Comparison of ENCODE assay signal across 21 cellular contexts in the genomic region with DNA sequence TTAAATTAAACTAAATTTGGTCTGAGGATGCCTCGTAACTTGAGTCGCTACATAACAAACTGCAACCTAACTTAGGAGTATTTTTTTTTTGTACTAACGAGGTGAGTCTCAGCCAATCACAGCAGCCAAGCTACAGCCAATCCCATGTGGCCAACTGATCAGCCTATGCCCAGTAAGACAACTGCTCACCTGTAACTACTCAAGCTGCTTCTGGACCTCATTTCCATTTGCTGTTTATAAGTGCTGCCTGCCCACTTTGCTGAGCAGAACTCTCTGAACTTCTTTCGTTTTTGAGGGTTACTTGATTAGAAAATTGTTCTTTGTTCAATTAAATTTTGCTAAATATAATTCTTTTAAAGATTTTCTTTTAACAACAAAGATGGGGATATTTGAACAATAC. TPM values are rescaled to one million over a fixed set of nuclear protein-coding genes. Genes with fewer than 3 reads are reported as not detected.
DNase-seq lines count a peak whose midpoint lies in the region; ATAC-seq and TF ChIP-seq lines count a peak whose summit lies in the region.
"Had no signal": no experiment of that assay in that cellular context is flagged by ENCODE, and none has a peak within 500 bp of the region (broad histone marks: within the 10 kb centered on the region; RNA-seq: fewer than 3 reads in every experiment).

No MANE protein-coding gene starts in this region.

- ATAC-seq in lower lobe of right lung = peak; percentile 55 to 57
- no peak for ATAC-seq in naive thymus-derived CD4-positive, alpha-beta T cell

- H3K4me1 ChIP-seq in BLaER1 treated with 17β-estradiol and CSF1 and Interleukin-3, amounts not matched to agents 10 nM and 100 nM = peaks cover 23 to 36% (median 31%) of the 10 kb centered on the region in 10 experiments
- no peaks in the 10 kb centered on the region for H3K4me1 ChIP-seq in lower lobe of right lung
- no peaks in the 10 kb centered on the region for H3K4me1 ChIP-seq in naive thymus-derived CD4-positive, alpha-beta T cell (ENCODE audit: control insufficient read depth in 2 of 2, insufficient read depth in 2 of 2, low read length in 2 of 2)
- H3K4me1 ChIP-seq: BE2C had no signal

- H3K4me3 ChIP-seq in BLaER1 treated with 17β-estradiol and CSF1 and Interleukin-3, amounts not matched to agents 10 nM and 100 nM = no peak overlapping the region
- H3K4me3 ChIP-seq in lower lobe of right lung = no peak overlapping the region
- no peak overlapping the region for H3K4me3 ChIP-seq in naive thymus-derived CD4-positive, alpha-beta T cell (ENCODE audit: low read length)
- H3K4me3 ChIP-seq: HAP-1, MG63 had no signal

- H3K4me1 Mint-ChIP-seq in endothelial cell (ENCODE audit: unreplicated experiment) = peaks cover 24% of the 10 kb centered on the region
- H3K4me1 Mint-ChIP-seq in naive thymus-derived CD4-positive, alpha-beta T cell = peaks cover 0 to 3% (median 0%) of the 10 kb centered on the region in 7 donors
- H3K4me1 Mint-ChIP-seq: CD4-positive, alpha-beta memory T cell had no signal

- DNase-seq in endothelial cell (ENCODE audit: low spot score) (no peak), lower lobe of right lung (no peak), NCI-H1436 treated with DMSO at 0.1 percent for 48 hours (lab: John Stamatoyannopoulos, UW) (no peak), NCI-H2107 treated with DMSO at 0.1 percent for 48 hours (lab: John Stamatoyannopoulos, UW; ENCODE audit: unreplicated experiment) (no peak)
- no peak for DNase-seq in naive thymus-derived CD4-positive, alpha-beta T cell
- DNase-seq: BE2C; Calu3; CD4-positive, alpha-beta memory T cell; DMS53; EL; IMR-90; Karpas-422; MG63; NCI-H1092; NCI-H446 treated with DMSO at 0.1 percent for 48 hours had no signal

- H3K36me3 ChIP-seq in BLaER1 treated with 17β-estradiol and CSF1 and Interleukin-3, amounts not matched to agents 10 nM and 100 nM = no peaks in the 10 kb centered on the region
- no peaks in the 10 kb centered on the region for H3K36me3 ChIP-seq in lower lobe of right lung
- H3K36me3 ChIP-seq in naive thymus-derived CD4-positive, alpha-beta T cell (ENCODE audit: control insufficient read depth in 2 of 3, insufficient read depth in 3 of 3, low read length in 3 of 3) = no peaks in the 10 kb centered on the region
- H3K36me3 ChIP-seq: BE2C, HAP-1, MG63 had no signal

- CTCF ChIA-PET in naive thymus-derived CD4-positive, alpha-beta T cell (lab: Charles Lee) = no interaction called here

- intact Hi-C loops in lower lobe of right lung (cut with DNase I) = no loop called here
- intact Hi-C loops in naive thymus-derived CD4-positive, alpha-beta T cell (cut with micrococcal nuclease) = no loop called here

- H3K9me3 ChIP-seq in BLaER1 treated with 17β-estradiol and CSF1 and Interleukin-3, amounts not matched to agents 10 nM and 100 nM (replicated peaks in 1 of 11) = no peaks in the 10 kb centered on the region; a peak in 1 of 22 replicates
- no peaks in the 10 kb centered on the region for H3K9me3 ChIP-seq in lower lobe of right lung
- H3K9me3 ChIP-seq in naive thymus-derived CD4-positive, alpha-beta T cell (ENCODE audit: control insufficient read depth in 2 of 3, low read length in 3 of 3) = no peaks in the 10 kb centered on the region
- H3K9me3 ChIP-seq: BE2C, HAP-1, MG63 had no signal

- H3K4me2 ChIP-seq in BLaER1 treated with 17β-estradiol and CSF1 and Interleukin-3, amounts not matched to agents 10 nM and 100 nM = peak overlapping the region; percentile 62 to 87 (median 74); a peak in 21 of 22 replicates

- POLR2A ChIA-PET in naive thymus-derived CD4-positive, alpha-beta T cell (lab: Charles Lee) = no interaction called here

- H3K9ac ChIP-seq in BLaER1 treated with 17β-estradiol and CSF1 and Interleukin-3, amounts not matched to agents 10 nM and 100 nM = no peak overlapping the region; a peak in 1 of 22 replicates

- no peaks in the 10 kb centered on the region for H3K9me3 Mint-ChIP-seq in endothelial cell (ENCODE audit: unreplicated experiment)
- H3K9me3 Mint-ChIP-seq in naive thymus-derived CD4-positive, alpha-beta T cell = peaks cover 0 to 3% (median 0%) of the 10 kb centered on the region in 11 donors

- H3K27me3 ChIP-seq in BLaER1 treated with 17β-estradiol and CSF1 and Interleukin-3, amounts not matched to agents 10 nM and 100 nM = no peaks in the 10 kb centered on the region
- no peaks in the 10 kb centered on the region for H3K27me3 ChIP-seq in lower lobe of right lung (ENCODE audit: low read depth)
- H3K27me3 ChIP-seq in naive thymus-derived CD4-positive, alpha-beta T cell (ENCODE audit: control insufficient read depth in 2 of 2, insufficient read depth in 2 of 2, low read length in 2 of 2) = no peaks in the 10 kb centered on the region
- H3K27me3 ChIP-seq: BE2C, MG63 had no signal

- no peak for TF ChIP-seq CTCF in VCaP (conservative IDR thresholded peaks at IDR 0.05)
- TF ChIP-seq CTCF in endothelial cell (IDR thresholded peaks at IDR 0.05; ENCODE audit: unreplicated experiment) = no peak
- TF ChIP-seq CTCF in lower lobe of right lung (IDR thresholded peaks at IDR 0.05) = no peak

- no peaks in the 10 kb centered on the region for H3K36me3 Mint-ChIP-seq in endothelial cell (ENCODE audit: low read depth, unreplicated experiment)
- H3K36me3 Mint-ChIP-seq in naive thymus-derived CD4-positive, alpha-beta T cell = peaks cover 0 to 3% (median 0%) of the 10 kb centered on the region in 5 donors
- H3K36me3 Mint-ChIP-seq: CD4-positive, alpha-beta memory T cell had no signal

- peaks cover 6% of the 10 kb centered on the region for H3K27me3 Mint-ChIP-seq in endothelial cell (ENCODE audit: unreplicated experiment)
- peaks cover 0 to 25% (median 8%) of the 10 kb centered on the region in 5 donors for H3K27me3 Mint-ChIP-seq in naive thymus-derived CD4-positive, alpha-beta T cell

- peak overlapping the region in 10 of 11 experiments; percentile 37 to 73 (median 56); a peak in 15 of 22 replicates for H3K27ac ChIP-seq in BLaER1 treated with 17β-estradiol and CSF1 and Interleukin-3, amounts not matched to agents 10 nM and 100 nM
- H3K27ac ChIP-seq in VCaP (peak overlapping the region; percentile 71), lower lobe of right lung (no peak overlapping the region)
- H3K27ac ChIP-seq in naive thymus-derived CD4-positive, alpha-beta T cell (ENCODE audit: low read depth, low read length) = no peak overlapping the region
- H3K27ac ChIP-seq: HL-60 had no signal

- H3K27ac Mint-ChIP-seq in endothelial cell (ENCODE audit: unreplicated experiment) = peak overlapping the region; percentile 76
- H3K27ac Mint-ChIP-seq in naive thymus-derived CD4-positive, alpha-beta T cell = no peak overlapping the region
- H3K27ac Mint-ChIP-seq: CD4-positive, alpha-beta memory T cell had no signal

- no peak overlapping the region for H3K4me3 Mint-ChIP-seq in endothelial cell (ENCODE audit: unreplicated experiment)
- no peak overlapping the region for H3K4me3 Mint-ChIP-seq in naive thymus-derived CD4-positive, alpha-beta T cell
- H3K4me3 Mint-ChIP-seq: CD4-positive, alpha-beta memory T cell had no signal

- no peaks in the 10 kb centered on the region for H4K20me1 ChIP-seq in BLaER1 treated with 17β-estradiol and CSF1 and Interleukin-3, amounts not matched to agents 10 nM and 100 nM

RNA-seq across cellular contexts. Expression of a gene that starts 3.8 kb away (rescaled TPM):
- not detected for total RNA-seq in endothelial cell (ENCODE audit: unreplicated experiment)
- 33.5 TPM for total RNA-seq in lower lobe of right lung
- not detected for total RNA-seq in naive thymus-derived CD4-positive, alpha-beta T cell
- polyA plus RNA-seq in naive thymus-derived CD4-positive, alpha-beta T cell = not detected
- total RNA-seq: A172; Calu3; CD4-positive, alpha-beta memory T cell; IMR-90; RPMI7951 had no signal
- polyA plus RNA-seq: CD4-positive, alpha-beta memory T cell; IMR-90 had no signal

RNA-seq across cellular contexts. Expression of a gene that starts 48.5 kb away (rescaled TPM):
- 44.9 TPM for total RNA-seq in endothelial cell (ENCODE audit: unreplicated experiment)
- total RNA-seq in lower lobe of right lung = 52.0 TPM
- total RNA-seq in naive thymus-derived CD4-positive, alpha-beta T cell = 10 to 100 TPM; 41.1 to 67.0 (median 46.5) TPM
- polyA plus RNA-seq in naive thymus-derived CD4-positive, alpha-beta T cell = 10 to 100 TPM; 34.4 to 42.0 TPM

Comparison
In these comparisons a context has a peak if more than half of its experiments do, and no peak if none do; other contexts are left out.
1. H3K27ac ChIP-seq: peak in BLaER1 treated with 17β-estradiol and CSF1 and Interleukin-3, amounts not matched to agents 10 nM and 100 nM (10 of 11) and VCaP (single experiment); none in lower lobe of right lung (single experiment) and naive thymus-derived CD4-positive, alpha-beta T cell (single experiment).
2. RNA of a gene that starts 3.8 kb away (total RNA-seq): 33.5 TPM in lower lobe of right lung (single experiment); not detected in endothelial cell (single experiment) and not detected in naive thymus-derived CD4-positive, alpha-beta T cell; every median in the first group is over 10 times any median in the second.